ENCODE assay signal across 1 cellular context in the genomic region with DNA sequence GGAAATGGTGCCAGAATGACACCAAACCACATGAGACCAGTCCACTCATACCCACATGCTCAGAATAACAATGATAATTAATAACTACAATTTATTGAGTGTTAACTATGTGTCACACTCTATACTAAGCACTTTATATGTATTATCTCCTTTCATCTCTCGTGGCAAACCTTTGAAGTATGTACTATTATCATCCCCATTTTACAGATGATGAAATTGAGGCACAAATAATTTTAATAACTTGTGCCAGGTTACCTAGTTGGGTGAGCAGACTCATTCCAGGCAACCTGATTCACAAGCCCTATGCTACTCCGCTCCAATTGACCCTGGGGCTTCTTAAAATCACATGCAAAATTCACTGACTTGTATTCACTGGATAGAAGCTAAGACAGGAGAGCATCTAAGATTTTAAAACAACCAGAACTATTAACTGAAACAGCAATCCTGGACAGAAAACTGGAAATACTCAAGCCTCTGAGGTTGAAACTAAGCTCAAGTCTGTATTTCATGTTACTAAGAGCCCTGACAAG.
TF ChIP-seq lines count a peak whose summit lies in the region.

No MANE protein-coding gene starts in this region.

TF ChIP-seq in H1, 55 proteins besides CTCF, POLR2A, EP300 and RAD21 (continued from another document):
- TF ChIP-seq RNF2 (IDR thresholded peaks at IDR 0.05; ENCODE audit: borderline replicate concordance, low read depth, low read length, missing control alignments, poor library complexity, severe bottlenecking) (no peak), HDAC2 (IDR thresholded peaks at IDR 0.05; ENCODE audit: borderline replicate concordance in 1 of 2, low read depth in 2 of 2, low read length in 2 of 2) (no peak), TCF12 (IDR thresholded peaks at IDR 0.05; ENCODE audit: low read depth, low read length) (no peak), TEAD4 (IDR thresholded peaks at IDR 0.05; ENCODE audit: low read depth, low read length) (no peak), TBP (IDR thresholded peaks at IDR 0.05; ENCODE audit: low read depth, low read length) (no peak), CEBPB (IDR thresholded peaks at IDR 0.05; ENCODE audit: low read depth, low read length) (no peak), ASH2L (IDR thresholded peaks at IDR 0.05; ENCODE audit: low read length) (no peak), CHD2 (IDR thresholded peaks at IDR 0.05; ENCODE audit: low read length) (no peak), CHD7 (IDR thresholded peaks at IDR 0.05; ENCODE audit: insufficient replicate concordance, low read length) (no peak), SP2 (IDR thresholded peaks at IDR 0.05; ENCODE audit: low read length) (no peak), SP1 (IDR thresholded peaks at IDR 0.05; ENCODE audit: low read depth, low read length) (no peak), GABPA (IDR thresholded peaks at IDR 0.05; ENCODE audit: borderline replicate concordance, insufficient read depth, low read length) (no peak)
- TF ChIP-seq, protein P1, sequence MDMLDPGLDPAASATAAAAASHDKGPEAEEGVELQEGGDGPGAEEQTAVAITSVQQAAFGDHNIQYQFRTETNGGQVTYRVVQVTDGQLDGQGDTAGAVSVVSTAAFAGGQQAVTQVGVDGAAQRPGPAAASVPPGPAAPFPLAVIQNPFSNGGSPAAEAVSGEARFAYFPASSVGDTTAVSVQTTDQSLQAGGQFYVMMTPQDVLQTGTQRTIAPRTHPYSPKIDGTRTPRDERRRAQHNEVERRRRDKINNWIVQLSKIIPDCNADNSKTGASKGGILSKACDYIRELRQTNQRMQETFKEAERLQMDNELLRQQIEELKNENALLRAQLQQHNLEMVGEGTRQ (IDR thresholded peaks at IDR 0.05; ENCODE audit: low read length) = no peak
